In genomic region chr22:39030705-39031104, GRCh38 we compare ENCODE assay signal across 1 cellular context.
A peak's percentile ranks its signal among the peaks of the same experiment; 100 is the strongest.
TF ChIP-seq lines count a peak whose summit lies in the region.

No MANE protein-coding gene starts in this region.

TF ChIP-seq in K562, 482 proteins besides CTCF, POLR2A, EP300 and RAD21:
- TF ChIP-seq HINFP (tag; conservative IDR thresholded peaks at IDR 0.05; ENCODE audit: low read depth) (no peak), ZBTB33 (CRISPR knock-in tag; IDR thresholded peaks at IDR 0.05) (peak; percentile 86), ARID3A (IDR thresholded peaks at IDR 0.05; ENCODE audit: borderline replicate concordance, low read depth, low read length) (no peak)
